ENCODE assay signal across 23 cellular contexts in genomic region chr1:225396357-225396756, GRCh38. TPM values are rescaled to one million over a fixed set of nuclear protein-coding genes. Genes with fewer than 3 reads are reported as not detected.
DNase-seq lines count a peak whose midpoint lies in the region; ATAC-seq and TF ChIP-seq lines count a peak whose summit lies in the region.
"Had no signal": no experiment of that assay in that cellular context is flagged by ENCODE, and none has a peak within 500 bp of the region (broad histone marks: within the 10 kb centered on the region; RNA-seq: fewer than 3 reads in every experiment).

No MANE protein-coding gene starts in this region.

- H3K79me2 ChIP-seq in OCI-LY7 (ENCODE audit: insufficient read depth, low read depth, low read length): peaks cover 3% of the 10 kb centered on the region; the same call in 1 of the 2 replicates

- H3K4me2 ChIP-seq in OCI-LY7 (ENCODE audit: low read length): no peak overlapping the region
- H3K4me2 ChIP-seq in neuronal stem cell (ENCODE audit: insufficient read depth, low read length, poor library complexity, severe bottlenecking): no peak overlapping the region
- H3K4me2 ChIP-seq: A549, KMS-11 had no signal

- H3K9ac ChIP-seq in neuronal stem cell (ENCODE audit: low read depth, low read length, poor library complexity): no peak overlapping the region
- H3K9ac ChIP-seq: GM23248, KMS-11 had no signal

- no peak overlapping the region for H3K14ac ChIP-seq in neuronal stem cell (ENCODE audit: low read length)

- H3K4me1 ChIP-seq in OCI-LY7 (ENCODE audit: insufficient read depth, low read length, poor library complexity, severe bottlenecking): peaks cover 3% of the 10 kb centered on the region
- no peaks in the 10 kb centered on the region for H3K4me1 ChIP-seq in neuronal stem cell (ENCODE audit: control insufficient read depth in 2 of 2, insufficient read depth in 1 of 2, low read depth in 1 of 2, low read length in 2 of 2)
- H3K4me1 ChIP-seq: A549, SJSA1 had no signal

- peaks cover 62% of the 10 kb centered on the region for H3K36me3 ChIP-seq in OCI-LY7 (ENCODE audit: insufficient read depth, low read length)
- peaks cover 13 to 56% of the 10 kb centered on the region in 2 donors for H3K36me3 ChIP-seq in neuronal stem cell (replicated peaks in 1 of 2; ENCODE audit: control insufficient read depth in 2 of 2, insufficient read depth in 2 of 2, low read length in 2 of 2)

- TSS peak; percentile 2 for BruUV-seq in OCI-LY7 (replicated peaks; lab: Mats Ljungman, UMichigan)

- no peak overlapping the region for H3K4ac ChIP-seq in neuronal stem cell (ENCODE audit: low read length)

- H3K27ac ChIP-seq in OCI-LY7 (ENCODE audit: low read depth, low read length, poor library complexity, severe bottlenecking) (no peak overlapping the region), neuronal stem cell (replicated peaks; ENCODE audit: low read length) (no peak overlapping the region)
- H3K27ac ChIP-seq: A549, GM23248, KMS-11, SJSA1 had no signal

- no peaks in the 10 kb centered on the region for H3K27me3 Mint-ChIP-seq in activated naive CD8-positive, alpha-beta T cell treated with anti-CD3 and anti-CD28 coated beads, Interleukin-2, amount 10 ng/mL, durations not matched to agents 7 days and 5 days
- H3K27me3 Mint-ChIP-seq: B cell had no signal

- no peaks in the 10 kb centered on the region for H3K27me3 ChIP-seq in neuronal stem cell (ENCODE audit: control insufficient read depth in 3 of 3, insufficient read depth in 3 of 3, low read depth in 1 of 3, low read length in 3 of 3)
- H3K27me3 ChIP-seq: SJSA1 had no signal

- no peak for TF ChIP-seq CTCF in OCI-LY7 (conservative IDR thresholded peaks at IDR 0.05; ENCODE audit: low read length)

- no peaks in the 10 kb centered on the region for H4K20me1 ChIP-seq in OCI-LY7 (ENCODE audit: insufficient read depth, low read length)

- H2AFZ ChIP-seq in OCI-LY7 (ENCODE audit: low read length) (no peak overlapping the region), neuronal stem cell (ENCODE audit: low read length) (no peak overlapping the region)
- H2AFZ ChIP-seq: GM23248 had no signal

- H3K4me1 Mint-ChIP-seq in activated naive CD8-positive, alpha-beta T cell treated with anti-CD3 and anti-CD28 coated beads, Interleukin-2, amount 10 ng/mL, durations not matched to agents 7 days and 5 days: peaks cover 9% of the 10 kb centered on the region
- H3K4me1 Mint-ChIP-seq: B cell had no signal

- CTCF ChIA-PET in OCI-LY7 (lab: Charles Lee; ENCODE audit: unreplicated experiment): no interaction called here

- POLR2A ChIA-PET in OCI-LY7 (lab: Charles Lee): interaction anchor here (1.2 to 1.7 kb wide), 2 partner anchors 10 to 29 kb away, joined by 3 to 4 read pairs; no protein-coding TSS in a partner anchor
- POLR2A ChIA-PET in activated naive CD8-positive, alpha-beta T cell treated with anti-CD3 and anti-CD28 coated beads, Interleukin-2, amount 10 ng/mL, durations not matched to agents 7 days and 5 days (lab: Charles Lee): interaction anchor here (0.7 kb wide), 1 partner anchor 10 kb away, joined by 4 read pairs; no protein-coding TSS in a partner anchor

- no peak overlapping the region for H3K4me3 Mint-ChIP-seq in activated naive CD8-positive, alpha-beta T cell treated with anti-CD3 and anti-CD28 coated beads, Interleukin-2, amount 10 ng/mL, durations not matched to agents 7 days and 5 days
- H3K4me3 Mint-ChIP-seq: B cell had no signal

- H3K23ac ChIP-seq in neuronal stem cell (ENCODE audit: low read depth, low read length, poor library complexity): no peak overlapping the region

- no peak overlapping the region for H2AK5ac ChIP-seq in neuronal stem cell (ENCODE audit: low read depth, low read length)

- no peak overlapping the region for H4K8ac ChIP-seq in neuronal stem cell (ENCODE audit: low read depth, low read length)

- H3K9me3 Mint-ChIP-seq in activated naive CD4-positive, alpha-beta T cell treated with anti-CD3 and anti-CD28 coated beads, Interleukin-2, amount 50 U/mL, for 72 hours: no peaks in the 10 kb centered on the region
- H3K9me3 Mint-ChIP-seq in activated naive CD8-positive, alpha-beta T cell treated with anti-CD3 and anti-CD28 coated beads, Interleukin-2, amount 10 ng/mL, durations not matched to agents 7 days and 5 days: no peaks in the 10 kb centered on the region

- no peak overlapping the region for H3K18ac ChIP-seq in neuronal stem cell (ENCODE audit: low read length)

- peak overlapping the region in 1 of 2 donors; percentile 31 for H3K27ac Mint-ChIP-seq in activated naive CD4-positive, alpha-beta T cell treated with anti-CD3 and anti-CD28 coated beads, Interleukin-2, amount 50 U/mL, for 72 hours
- peak overlapping the region; percentile 34 for H3K27ac Mint-ChIP-seq in activated naive CD8-positive, alpha-beta T cell treated with anti-CD3 and anti-CD28 coated beads, Interleukin-2, amount 10 ng/mL, durations not matched to agents 7 days and 5 days
- H3K27ac Mint-ChIP-seq: B cell had no signal

- no peaks in the 10 kb centered on the region for H3K9me2 ChIP-seq in OCI-LY7 (ENCODE audit: insufficient read depth, low read length)

- H3K79me1 ChIP-seq in neuronal stem cell (ENCODE audit: low read depth, low read length): peaks cover 2% of the 10 kb centered on the region

- peaks cover 0 to 24% of the 10 kb centered on the region in 2 donors for H3K36me3 Mint-ChIP-seq in activated naive CD4-positive, alpha-beta T cell treated with anti-CD3 and anti-CD28 coated beads, Interleukin-2, amount 50 U/mL, for 72 hours
- peaks cover 43% of the 10 kb centered on the region for H3K36me3 Mint-ChIP-seq in activated naive CD8-positive, alpha-beta T cell treated with anti-CD3 and anti-CD28 coated beads, Interleukin-2, amount 10 ng/mL, durations not matched to agents 7 days and 5 days

- H3K9me3 ChIP-seq in OCI-LY7 (ENCODE audit: low read length) (no peaks in the 10 kb centered on the region), neuronal stem cell (replicated peaks in 1 of 2; ENCODE audit: control insufficient read depth in 2 of 2, insufficient read depth in 1 of 2, low read depth in 1 of 2, low read length in 2 of 2) (peaks cover 0 to 1% of the 10 kb centered on the region in 2 donors)
- H3K9me3 ChIP-seq: A549, HAP-1, SJSA1 had no signal

- DNase-seq in activated naive CD4-positive, alpha-beta T cell treated with anti-CD3 and anti-CD28 coated beads, Interleukin-2, amount 50 U/mL, for 72 hours (ENCODE audit: low spot score in 2 of 2): no peak
- DNase-seq in activated naive CD4-positive, alpha-beta T cell treated with anti-CD3 and anti-CD28 coated beads, Interleukin-2, amount 50 U/mL, for 16 hours: no peak
- DNase-seq in OCI-LY7 (ENCODE audit: low spot score): no peak
- no peak for DNase-seq in activated naive CD8-positive, alpha-beta T cell treated with anti-CD3 and anti-CD28 coated beads, Interleukin-2, amount 10 ng/mL, durations not matched to agents 7 days and 5 days
- no peak for DNase-seq in stimulated activated naive CD8-positive, alpha-beta T cell treated with anti-CD3 and anti-CD28 coated beads, Interleukin-15, Interleukin-2, amounts not matched to agents 100 U/mL and 50 U/mL, for 24 hours
- no peak for DNase-seq in stimulated activated CD4-positive, alpha-beta T cell treated with anti-CD3 and anti-CD28 coated beads, Interleukin-1b, Interleukin-23, amount 100 ng/mL, for 48 hours
- DNase-seq in neuronal stem cell (ENCODE audit: low spot score): no peak
- DNase-seq: DMS153, GM23248, NCI-H1092 treated with DMSO at 0.1 percent for 48 hours, NCI-H146, NCI-H2029 treated with DMSO at 0.1 percent for 48 hours, NCI-H226, NCI-H510A treated with DMSO at 0.1 percent for 48 hours, NCI-H748 treated with DMSO at 0.1 percent for 48 hours, OCI-M1 had no signal

- H4K91ac ChIP-seq in neuronal stem cell (ENCODE audit: low read depth, low read length, poor library complexity): no peak overlapping the region

- H2BK5ac ChIP-seq in neuronal stem cell (ENCODE audit: low read length): no peak overlapping the region

- H2BK12ac ChIP-seq in neuronal stem cell (ENCODE audit: low read length): no peak overlapping the region

- intact Hi-C loops in OCI-LY7 (cut with micrococcal nuclease; ENCODE audit: unreplicated experiment): no loop called here

- H2BK15ac ChIP-seq in neuronal stem cell (ENCODE audit: low read length): no peak overlapping the region

- no peak overlapping the region for H3K4me3 ChIP-seq in OCI-LY7 (ENCODE audit: low read depth, low read length, poor library complexity, severe bottlenecking)
- no peak overlapping the region for H3K4me3 ChIP-seq in neuronal stem cell (ENCODE audit: low read length in 2 of 2)
- H3K4me3 ChIP-seq: A549, GM23248, HAP-1, SJSA1 had no signal

- H2BK120ac ChIP-seq in neuronal stem cell (ENCODE audit: low read depth, low read length): no peak overlapping the region

- ATAC-seq in activated naive CD4-positive, alpha-beta T cell treated with anti-CD3 and anti-CD28 coated beads, Interleukin-2, amount 50 U/mL, for 72 hours: peak; percentile 66 to 70
- peak; percentile 38 for ATAC-seq in activated naive CD8-positive, alpha-beta T cell treated with anti-CD3 and anti-CD28 coated beads, Interleukin-2, amount 10 ng/mL, durations not matched to agents 7 days and 5 days (ENCODE audit: low read depth)
- ATAC-seq in stimulated activated naive CD8-positive, alpha-beta T cell treated with anti-CD3 and anti-CD28 coated beads, Interleukin-15, Interleukin-2, amounts not matched to agents 100 U/mL and 50 U/mL, for 24 hours: peak; percentile 61
- no peak for ATAC-seq in HG03442 (IDR thresholded peaks at IDR 0.05; ENCODE audit: unreplicated experiment)
- ATAC-seq: A549, Right ventricle myocardium inferior had no signal

- WGBS in neuronal stem cell (ENCODE audit: extremely low coverage in 2 of 2, insufficient read length in 2 of 2, insufficient replicate concordance in 1 of 2), 2 donors: no CpG with 5 or more reads among the region's 2 CpGs

RNA-seq across cellular contexts. Expression of gene LBR, which starts 31.5 kb away (rescaled TPM):
- 100 to 1,000 TPM; 161 to 174 TPM for total RNA-seq in activated naive CD4-positive, alpha-beta T cell treated with anti-CD3 and anti-CD28 coated beads, Interleukin-2, amount 50 U/mL, for 72 hours
- 110 and 117 TPM in 2 replicates for total RNA-seq in OCI-LY7 (2014; rRNA removed; shearing (Covaris generic))
- total RNA-seq in OCI-LY7 (2022): 288 and 297 TPM in 2 replicates
- 100 to 1,000 TPM; 168 to 171 TPM for total RNA-seq in activated naive CD8-positive, alpha-beta T cell treated with anti-CD3 and anti-CD28 coated beads, Interleukin-2, amount 10 ng/mL, durations not matched to agents 7 days and 5 days
- polyA plus RNA-seq in neuronal stem cell (2013, experiment 1 of 2): 82.5 TPM
- polyA plus RNA-seq in neuronal stem cell (2013, experiment 2 of 2): 83.8 TPM
